In genomic region chr12:56160160-56160763, GRCh38 we compare ENCODE assay signal across 8 cellular contexts. TPM values are rescaled to one million over a fixed set of nuclear protein-coding genes. Genes with fewer than 3 reads are reported as not detected.
DNase-seq lines count a peak whose midpoint lies in the region; ATAC-seq and TF ChIP-seq lines count a peak whose summit lies in the region.

No MANE protein-coding gene starts in this region.

- DNase-seq in activated CD4-positive, alpha-beta memory T cell treated with anti-CD3 and anti-CD28 coated beads for 36 hours = peak; percentile 79
- peak; percentile 64 for DNase-seq in endodermal cell
- DNase-seq in osteocyte (ENCODE audit: extremely low spot score, unreplicated experiment) = no peak
- DNase-seq in aorta = peak in 1 of 2 donors; percentile 49
- DNase-seq in NCI-H446 (lab: John Stamatoyannopoulos, UW) = no peak
- no peak for DNase-seq in DMS79 (lab: John Stamatoyannopoulos, UW)
- no peak for DNase-seq in NCI-H1930 (lab: John Stamatoyannopoulos, UW)

- peaks cover 35% of the 10 kb centered on the region for H3K4me1 Mint-ChIP-seq in activated CD4-positive, alpha-beta memory T cell treated with anti-CD3 and anti-CD28 coated beads for 36 hours (ENCODE audit: low read depth)
- H3K4me1 Mint-ChIP-seq in endodermal cell (peaks cover 52% of the 10 kb centered on the region), osteocyte (ENCODE audit: unreplicated experiment) (peaks cover 50% of the 10 kb centered on the region)

- no peak for ATAC-seq in aorta (ENCODE audit: low FRiP score)

- H3K9ac ChIP-seq in HUES48 (ENCODE audit: low read depth, low read length) = peak overlapping the region; percentile 95
- peak overlapping the region; percentile 97 for H3K9ac ChIP-seq in endodermal cell (ENCODE audit: extremely low read depth, low read length, poor library complexity, severe bottlenecking)

- H3K27me3 ChIP-seq in HUES48 (ENCODE audit: control insufficient read depth, insufficient read depth, low read length) (no peaks in the 10 kb centered on the region), endodermal cell (ENCODE audit: control insufficient read depth, insufficient read depth, low read length, poor library complexity, severe bottlenecking) (no peaks in the 10 kb centered on the region), aorta (ENCODE audit: control insufficient read depth in 1 of 2, insufficient read depth in 2 of 2, low read length in 1 of 2) (no peaks in the 10 kb centered on the region)

- peak overlapping the region; percentile 95 for H3K4me3 Mint-ChIP-seq in activated CD4-positive, alpha-beta memory T cell treated with anti-CD3 and anti-CD28 coated beads for 36 hours
- peak overlapping the region; percentile 96 for H3K4me3 Mint-ChIP-seq in endodermal cell
- H3K4me3 Mint-ChIP-seq in osteocyte (ENCODE audit: unreplicated experiment) = peak overlapping the region; percentile 95

- no peaks in the 10 kb centered on the region for H3K9me3 Mint-ChIP-seq in activated CD4-positive, alpha-beta memory T cell treated with anti-CD3 and anti-CD28 coated beads for 36 hours
- H3K9me3 Mint-ChIP-seq in endodermal cell = no peaks in the 10 kb centered on the region
- H3K9me3 Mint-ChIP-seq in osteocyte (ENCODE audit: unreplicated experiment) = no peaks in the 10 kb centered on the region

- H3K4me3 ChIP-seq in HUES48 (ENCODE audit: low read depth, low read length) (peak overlapping the region; percentile 89), endodermal cell (ENCODE audit: low read length) (peak overlapping the region; percentile 97), aorta (ENCODE audit: low read length in 2 of 2) (peak overlapping the region; percentile 76 to 96)

- TF ChIP-seq CTCF in endodermal cell (conservative IDR thresholded peaks at IDR 0.05) (peak; percentile 8), osteocyte (IDR thresholded peaks at IDR 0.05) (no peak)

- no peaks in the 10 kb centered on the region for H3K27me3 Mint-ChIP-seq in activated CD4-positive, alpha-beta memory T cell treated with anti-CD3 and anti-CD28 coated beads for 36 hours
- H3K27me3 Mint-ChIP-seq in endodermal cell (ENCODE audit: insufficient read depth) = no peaks in the 10 kb centered on the region
- H3K27me3 Mint-ChIP-seq in osteocyte (ENCODE audit: unreplicated experiment) = no peaks in the 10 kb centered on the region

- H3K4me1 ChIP-seq in HUES48 (ENCODE audit: control insufficient read depth, insufficient read depth, low read length) = peaks cover 36% of the 10 kb centered on the region
- peaks cover 8% of the 10 kb centered on the region for H3K4me1 ChIP-seq in endodermal cell (ENCODE audit: control insufficient read depth, insufficient read depth, low read length)
- no peaks in the 10 kb centered on the region for H3K4me1 ChIP-seq in aorta (ENCODE audit: control insufficient read depth in 1 of 2, insufficient read depth in 2 of 2, low read length in 2 of 2)

- CTCF ChIA-PET in activated CD4-positive, alpha-beta memory T cell treated with anti-CD3 and anti-CD28 coated beads for 36 hours (lab: Charles Lee) = interaction anchor here (0.6 to 6.2 kb wide), 5 partner anchors 8 to 1309 kb away, joined by 3 to 48 read pairs (median 14); partner anchors contain the start of genes ESYT1, MYL6B, SMARCC2 and ZC3H10

- H3K27ac ChIP-seq in HUES48 (ENCODE audit: low read depth, low read length) = peak overlapping the region; percentile 94
- H3K27ac ChIP-seq in endodermal cell (ENCODE audit: low read depth, low read length) = peak overlapping the region; percentile 21
- peak overlapping the region in 1 of 2 donors; percentile 67 for H3K27ac ChIP-seq in aorta (ENCODE audit: low read depth in 1 of 2, low read length in 2 of 2)

- H3K36me3 Mint-ChIP-seq in activated CD4-positive, alpha-beta memory T cell treated with anti-CD3 and anti-CD28 coated beads for 36 hours = peaks cover 64% of the 10 kb centered on the region
- H3K36me3 Mint-ChIP-seq in endodermal cell (ENCODE audit: low read depth) (peaks cover 58% of the 10 kb centered on the region), osteocyte (ENCODE audit: unreplicated experiment) (peaks cover 46% of the 10 kb centered on the region)

- H3K27ac Mint-ChIP-seq in activated CD4-positive, alpha-beta memory T cell treated with anti-CD3 and anti-CD28 coated beads for 36 hours = peak overlapping the region; percentile 98
- H3K27ac Mint-ChIP-seq in endodermal cell (peak overlapping the region; percentile 99), osteocyte (ENCODE audit: unreplicated experiment) (peak overlapping the region; percentile 98)

- no peaks in the 10 kb centered on the region for H3K9me3 ChIP-seq in HUES48 (ENCODE audit: control insufficient read depth, insufficient read depth, low read length)
- no peaks in the 10 kb centered on the region for H3K9me3 ChIP-seq in endodermal cell (ENCODE audit: control insufficient read depth, low read length)
- H3K9me3 ChIP-seq in aorta (ENCODE audit: control insufficient read depth, low read length) = no peaks in the 10 kb centered on the region

- H3K36me3 ChIP-seq in HUES48 (ENCODE audit: control insufficient read depth, insufficient read depth, low read length) = peaks cover 69% of the 10 kb centered on the region
- peaks cover 71% of the 10 kb centered on the region for H3K36me3 ChIP-seq in endodermal cell (ENCODE audit: control insufficient read depth, insufficient read depth, low read length)
- peaks cover 0 to 19% of the 10 kb centered on the region in 2 donors for H3K36me3 ChIP-seq in aorta (ENCODE audit: control insufficient read depth in 1 of 2, insufficient read depth in 2 of 2, low read length in 1 of 2)

- 62 to 69% methylated on average over 6 to 7 of the region's 7 CpGs for WGBS in endodermal cell (ENCODE audit: insufficient coverage in 1 of 2, insufficient read length in 1 of 2), 2 experiments
- WGBS in aorta, 2 donors = 6 to 7% methylated on average over 7 of the region's 7 CpGs

- intact Hi-C loops in activated CD4-positive, alpha-beta memory T cell treated with anti-CD3 and anti-CD28 coated beads for 36 hours (cut with micrococcal nuclease) = loop anchor here (1.0 kb wide), 1 partner anchor 8 kb away; the partner anchor contains the start of gene MYL6B
- intact Hi-C loops in aorta (cut with DNase I) = loop anchor here in 1 of 2 donors (2.0 kb wide), 1 partner anchor 29 kb away; the partner anchor contains the start of gene SMARCC2

- POLR2A ChIA-PET in activated CD4-positive, alpha-beta memory T cell treated with anti-CD3 and anti-CD28 coated beads for 36 hours (lab: Charles Lee) = interaction anchor here (0.6 to 4.5 kb wide), 6 partner anchors 9 to 44 kb away, joined by 3 to 19 read pairs (median 12); partner anchors contain the start of genes ESYT1, MYL6B, SMARCC2 and ZC3H10

RNA-seq across cellular contexts. Expression of gene MYL6, which starts 2.1 kb away (rescaled TPM):
- total RNA-seq in activated CD4-positive, alpha-beta memory T cell treated with anti-CD3 and anti-CD28 coated beads for 36 hours = 1,000 to 10,000 TPM; 1,196 to 1,215 TPM
- 1,000 to 10,000 TPM; 1,640 to 1,647 TPM for total RNA-seq in endodermal cell
- 1,347 TPM for polyA plus RNA-seq in endodermal cell (2013, experiment 1 of 2)
- 1,436 TPM for polyA plus RNA-seq in endodermal cell (2013, experiment 2 of 2)
- total RNA-seq in osteocyte = 1,490 and 1,549 TPM in 2 replicates
- total RNA-seq in aorta = 1,000 to 10,000 TPM; 1,811 to 3,292 TPM
- polyA plus RNA-seq in aorta = 1,000 to 10,000 TPM; 5,914 to 7,311 TPM

RNA-seq across cellular contexts. Expression of gene MYL6B, which starts 7.9 kb away (rescaled TPM):
- 10 to 100 TPM; 63.8 to 70.8 TPM for total RNA-seq in activated CD4-positive, alpha-beta memory T cell treated with anti-CD3 and anti-CD28 coated beads for 36 hours
- 100 to 1,000 TPM; 153 to 191 TPM for total RNA-seq in endodermal cell
- polyA plus RNA-seq in endodermal cell (2013, experiment 1 of 2) = 175 TPM
- 170 TPM for polyA plus RNA-seq in endodermal cell (2013, experiment 2 of 2)
- 123 and 139 TPM in 2 replicates for total RNA-seq in osteocyte
- 10 to 100 TPM; 30.2 to 34.2 TPM for total RNA-seq in aorta
- polyA plus RNA-seq in aorta = 100 to 1,000 TPM in 1 of 2 donors, 10 to 100 TPM in 1; 66.6 to 101 TPM

RNA-seq across cellular contexts. Expression of gene SMARCC2, which starts 29.0 kb away (rescaled TPM):
- 100 to 1,000 TPM in 1 of 2 experiments, 10 to 100 TPM in 1; 96.4 to 103 TPM for total RNA-seq in activated CD4-positive, alpha-beta memory T cell treated with anti-CD3 and anti-CD28 coated beads for 36 hours
- 100 to 1,000 TPM; 127 to 129 TPM for total RNA-seq in endodermal cell
- polyA plus RNA-seq in endodermal cell (2013, experiment 1 of 2) = 114 TPM
- polyA plus RNA-seq in endodermal cell (2013, experiment 2 of 2) = 107 TPM
- total RNA-seq in osteocyte = 122 and 128 TPM in 2 replicates
- total RNA-seq in aorta = 100 to 1,000 TPM; 118 to 140 TPM
- polyA plus RNA-seq in aorta = 10 to 100 TPM; 45.0 to 56.2 TPM

RNA-seq across cellular contexts. Expression of gene ESYT1, which starts 32.2 kb away (rescaled TPM):
- 100 to 1,000 TPM; 142 to 146 TPM for total RNA-seq in activated CD4-positive, alpha-beta memory T cell treated with anti-CD3 and anti-CD28 coated beads for 36 hours
- 100 to 1,000 TPM in 1 of 2 donors, 10 to 100 TPM in 1; 97.0 to 118 TPM for total RNA-seq in endodermal cell
- polyA plus RNA-seq in endodermal cell (2013, experiment 1 of 2) = 55.5 TPM
- polyA plus RNA-seq in endodermal cell (2013, experiment 2 of 2) = 64.1 TPM
- 127 and 142 TPM in 2 replicates for total RNA-seq in osteocyte
- 100 to 1,000 TPM; 103 to 106 TPM for total RNA-seq in aorta
- polyA plus RNA-seq in aorta = 10 to 100 TPM; 27.0 to 54.6 TPM

RNA-seq across cellular contexts. Expression of gene ZC3H10, which starts 42.2 kb away (rescaled TPM):
- total RNA-seq in activated CD4-positive, alpha-beta memory T cell treated with anti-CD3 and anti-CD28 coated beads for 36 hours = 1 to 10 TPM; 5.1 to 7.2 TPM
- 1 to 10 TPM; 7.9 to 9.1 TPM for total RNA-seq in endodermal cell
- 6.1 TPM for polyA plus RNA-seq in endodermal cell (2013, experiment 1 of 2)
- 4.3 TPM for polyA plus RNA-seq in endodermal cell (2013, experiment 2 of 2)
- total RNA-seq in osteocyte = 10.5 and 11.8 TPM in 2 replicates
- total RNA-seq in aorta = 1 to 10 TPM; 8.9 to 9.6 TPM
- polyA plus RNA-seq in aorta = 1 to 10 TPM; 1.8 to 3.1 TPM

Comparison
In these comparisons a context has a peak if more than half of its experiments do, and no peak if none do; other contexts are left out.
1. DNase-seq: peak in activated CD4-positive, alpha-beta memory T cell treated with anti-CD3 and anti-CD28 coated beads for 36 hours (single experiment) and endodermal cell (single experiment); none in osteocyte (single experiment), NCI-H446 (0 of 2), DMS79 (single experiment) and NCI-H1930 (0 of 2).
2. Peak in every context shown above with its lines, with median percentiles within 50 percentile points of each other: H3K4me3 ChIP-seq, H3K27ac Mint-ChIP-seq and H3K4me3 Mint-ChIP-seq.